ENCODE assay signal across 8 cellular contexts in the genomic region with DNA sequence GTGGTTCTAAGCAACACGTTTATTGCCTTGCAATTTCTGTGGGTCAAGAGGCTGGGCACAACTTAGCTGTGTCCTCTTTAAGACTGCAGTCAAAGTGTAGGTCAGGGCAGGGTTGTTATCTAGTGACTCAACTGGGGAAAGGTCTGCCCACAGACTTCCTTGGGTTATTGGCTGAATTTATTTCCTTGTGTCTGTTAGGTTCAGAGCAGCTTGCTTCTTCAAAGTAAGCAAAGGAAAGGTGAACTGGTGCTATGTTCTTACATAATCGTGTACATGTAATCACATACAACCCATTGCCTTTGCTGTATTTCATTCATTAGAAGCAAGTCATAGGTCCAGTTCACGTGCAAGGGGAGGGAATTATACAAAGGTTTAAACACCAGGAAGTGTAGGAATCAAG. TPM values are rescaled to one million over a fixed set of nuclear protein-coding genes. Genes with fewer than 3 reads are reported as not detected.
DNase-seq lines count a peak whose midpoint lies in the region; ATAC-seq and TF ChIP-seq lines count a peak whose summit lies in the region.
"Not testable (repeated sequence)": the region's sequence is repeated elsewhere in the genome, so short reads cannot be mapped to it uniquely, and the experiment has no call there.

No MANE protein-coding gene starts in this region.

- 0 out of 4 replicates have a peak overlapping the region, but pooled peaks of 1 of the 2 experiments have one; percentile 14 for H3K4me3 ChIP-seq in DND-41 (ENCODE audit: low read depth in 1 of 2, low read length in 2 of 2)
- not testable (repeated sequence) for H3K4me3 ChIP-seq in upper lobe of right lung

- not testable (repeated sequence) for H3K36me3 ChIP-seq in DND-41 (ENCODE audit: insufficient read depth, low read length); upper lobe of right lung

- not testable (repeated sequence) for ATAC-seq in DND-41 (ENCODE audit: insufficient read depth, low read depth); activated CD8-positive, alpha-beta T cell treated with anti-CD3 and anti-CD28 coated beads, Interleukin-2, amount 10 ng/mL, durations not matched to agents 7 days and 5 days; natural killer cell
- peak; percentile 38 for ATAC-seq in HG02571 (IDR thresholded peaks at IDR 0.05; ENCODE audit: unreplicated experiment)
- peak; percentile 22 for ATAC-seq in upper lobe of right lung

- intact Hi-C loops in natural killer cell (cut with micrococcal nuclease); upper lobe of right lung (cut with DNase I): not testable (repeated sequence)

- CTCF ChIA-PET in activated CD8-positive, alpha-beta T cell treated with anti-CD3 and anti-CD28 coated beads, Interleukin-2, amount 10 ng/mL, durations not matched to agents 7 days and 5 days (lab: Charles Lee), result interaction anchor here (0.7 to 1.4 kb wide), 2 partner anchors 32 to 63 kb away, joined by 3 to 5 read pairs; no protein-coding TSS in a partner anchor

- H3K4me2 ChIP-seq in DND-41 (ENCODE audit: insufficient read depth, low read length), result peak overlapping the region; percentile 29; the same call in 1 of the 2 replicates

- not testable (repeated sequence) for H3K9me3 ChIP-seq in DND-41 (ENCODE audit: insufficient read depth, low read length, severe bottlenecking); upper lobe of right lung

- DNase-seq in DND-41; activated CD8-positive, alpha-beta T cell treated with anti-CD3 and anti-CD28 coated beads, Interleukin-2, amount 10 ng/mL, durations not matched to agents 7 days and 5 days; epithelial cell of prostate (ENCODE audit: low read depth, low spot score); natural killer cell; upper lobe of right lung: not testable (repeated sequence)
- DNase-seq in M059J (ENCODE audit: low read depth) (peak; percentile 60), RPMI7951 (ENCODE audit: low read depth) (peak; percentile 61)

- not testable (repeated sequence) for H3K4me3 Mint-ChIP-seq in activated CD8-positive, alpha-beta T cell treated with anti-CD3 and anti-CD28 coated beads, Interleukin-2, amount 10 ng/mL, durations not matched to agents 7 days and 5 days
- H3K4me3 Mint-ChIP-seq in natural killer cell, result peak overlapping the region; percentile 78

- peaks cover 15% of the 10 kb centered on the region for H3K9me3 Mint-ChIP-seq in activated CD8-positive, alpha-beta T cell treated with anti-CD3 and anti-CD28 coated beads, Interleukin-2, amount 10 ng/mL, durations not matched to agents 7 days and 5 days (ENCODE audit: insufficient read depth)
- H3K9me3 Mint-ChIP-seq in natural killer cell, result peaks cover 0 to 11% of the 10 kb centered on the region in 2 donors

- not testable (repeated sequence) for H3K27me3 ChIP-seq in DND-41 (ENCODE audit: insufficient read depth, low read length, poor library complexity); upper lobe of right lung

- POLR2A ChIA-PET in activated CD8-positive, alpha-beta T cell treated with anti-CD3 and anti-CD28 coated beads, Interleukin-2, amount 10 ng/mL, durations not matched to agents 7 days and 5 days (lab: Charles Lee), result interaction anchor here (1.9 kb wide), 1 partner anchor 33 kb away, joined by 6 read pairs; no protein-coding TSS in a partner anchor

- not testable (repeated sequence) for TF ChIP-seq CTCF in DND-41 (IDR thresholded peaks at IDR 0.05; ENCODE audit: borderline replicate concordance, extremely low read depth, low read length, poor library complexity, severe bottlenecking); natural killer cell (IDR thresholded peaks at IDR 0.05); upper lobe of right lung (IDR thresholded peaks at IDR 0.05)

- H3K79me2 ChIP-seq in DND-41 (ENCODE audit: insufficient read depth, low read length), result peaks cover 97% of the 10 kb centered on the region

- H3K27me3 Mint-ChIP-seq in activated CD8-positive, alpha-beta T cell treated with anti-CD3 and anti-CD28 coated beads, Interleukin-2, amount 10 ng/mL, durations not matched to agents 7 days and 5 days (ENCODE audit: low read depth); natural killer cell (ENCODE audit: low read depth in 2 of 2): not testable (repeated sequence)

- H3K4me1 ChIP-seq in DND-41 (ENCODE audit: insufficient read depth, low read length), result peaks cover 41% of the 10 kb centered on the region
- H3K4me1 ChIP-seq in upper lobe of right lung, result peaks cover 27% of the 10 kb centered on the region

- not testable (repeated sequence) for H3K27ac ChIP-seq in DND-41 (ENCODE audit: low read length); upper lobe of right lung
- H3K27ac ChIP-seq in epithelial cell of prostate, result peak overlapping the region; percentile 34

- peaks cover 58% of the 10 kb centered on the region for H3K4me1 Mint-ChIP-seq in activated CD8-positive, alpha-beta T cell treated with anti-CD3 and anti-CD28 coated beads, Interleukin-2, amount 10 ng/mL, durations not matched to agents 7 days and 5 days (ENCODE audit: low read depth)
- peaks cover 76 to 77% of the 10 kb centered on the region in 2 donors for H3K4me1 Mint-ChIP-seq in natural killer cell

- peaks cover 45% of the 10 kb centered on the region for H3K36me3 Mint-ChIP-seq in activated CD8-positive, alpha-beta T cell treated with anti-CD3 and anti-CD28 coated beads, Interleukin-2, amount 10 ng/mL, durations not matched to agents 7 days and 5 days (ENCODE audit: low read depth)
- peaks cover 19% of the 10 kb centered on the region for H3K36me3 Mint-ChIP-seq in natural killer cell

- peak overlapping the region; percentile 18 for H3K27ac Mint-ChIP-seq in activated CD8-positive, alpha-beta T cell treated with anti-CD3 and anti-CD28 coated beads, Interleukin-2, amount 10 ng/mL, durations not matched to agents 7 days and 5 days
- H3K27ac Mint-ChIP-seq in natural killer cell, result peak overlapping the region; percentile 34 to 41

- H2AFZ ChIP-seq in DND-41 (ENCODE audit: low read depth, low read length), result not testable (repeated sequence)

- H3K9ac ChIP-seq in DND-41 (ENCODE audit: low read depth, low read length), result not testable (repeated sequence)

- peaks cover 59% of the 10 kb centered on the region for H4K20me1 ChIP-seq in DND-41 (ENCODE audit: insufficient read depth, low read length)

RNA-seq across cellular contexts. Expression of a gene that starts 5.9 kb away (rescaled TPM):
- total RNA-seq in M059J (2014; rRNA removed; shearing (Covaris generic)), result 10.3 and 12.1 TPM in 2 replicates
- 15.1 and 18.8 TPM in 2 replicates for total RNA-seq in RPMI7951 (2014; rRNA removed; shearing (Covaris generic))
- 10 to 100 TPM; 15.1 to 15.2 TPM for total RNA-seq in activated CD8-positive, alpha-beta T cell treated with anti-CD3 and anti-CD28 coated beads, Interleukin-2, amount 10 ng/mL, durations not matched to agents 7 days and 5 days
- total RNA-seq in natural killer cell (10 to 100 TPM; 35.0 to 43.7 (median 36.3) TPM), upper lobe of right lung (24.6 TPM)
